ENCODE assay signal across 16 cellular contexts in the genomic region with DNA sequence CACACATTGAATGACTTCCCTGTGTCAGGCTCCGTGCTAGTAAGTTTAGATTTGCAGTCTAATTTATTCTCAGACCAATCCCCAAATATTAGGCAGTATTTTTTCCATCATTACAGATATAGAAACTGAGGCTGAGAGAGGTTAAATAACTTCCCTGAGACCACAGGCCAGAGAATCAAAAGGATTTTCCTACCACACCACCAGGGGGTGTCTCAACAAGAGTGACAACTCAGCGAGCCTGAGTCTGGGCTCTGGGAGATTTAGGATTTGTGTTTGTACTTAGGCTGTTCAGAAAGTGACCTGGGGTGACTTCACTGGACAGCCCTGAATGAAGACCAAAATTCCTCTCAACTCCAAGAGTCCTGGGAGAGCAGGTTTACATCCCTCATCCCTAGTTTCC. TPM values are rescaled to one million over a fixed set of nuclear protein-coding genes. Genes with fewer than 3 reads are reported as not detected.
DNase-seq lines count a peak whose midpoint lies in the region; ATAC-seq and TF ChIP-seq lines count a peak whose summit lies in the region.
"Had no signal": no experiment of that assay in that cellular context is flagged by ENCODE, and none has a peak within 500 bp of the region (broad histone marks: within the 10 kb centered on the region; RNA-seq: fewer than 3 reads in every experiment).

No MANE protein-coding gene starts in this region.

- WGBS in tibial nerve, 2 donors, result 16 to 20% methylated on average over 2 of the region's 2 CpGs

- no peak overlapping the region for H3K4me3 Mint-ChIP-seq in naive thymus-derived CD4-positive, alpha-beta T cell
- H3K4me3 Mint-ChIP-seq: activated naive CD8-positive, alpha-beta T cell treated with anti-CD3 and anti-CD28 coated beads, Interleukin-2, amount 50 U/mL, for 24 hours had no signal

- no peak for ATAC-seq in naive thymus-derived CD4-positive, alpha-beta T cell
- ATAC-seq in GM21360 (IDR thresholded peaks at IDR 0.05; ENCODE audit: unreplicated experiment), result no peak
- ATAC-seq: activated naive CD8-positive, alpha-beta T cell treated with anti-CD3 and anti-CD28 coated beads, Interleukin-2, amount 50 U/mL, for 24 hours; Right ventricle myocardium inferior had no signal

- no peak overlapping the region for H3K27ac Mint-ChIP-seq in naive thymus-derived CD4-positive, alpha-beta T cell
- H3K27ac Mint-ChIP-seq: activated naive CD8-positive, alpha-beta T cell treated with anti-CD3 and anti-CD28 coated beads, Interleukin-2, amount 50 U/mL, for 24 hours had no signal

- H3K9me3 Mint-ChIP-seq in naive thymus-derived CD4-positive, alpha-beta T cell, result peaks cover 0 to 2% (median 0%) of the 10 kb centered on the region in 11 donors
- H3K9me3 Mint-ChIP-seq: activated naive CD8-positive, alpha-beta T cell treated with anti-CD3 and anti-CD28 coated beads, Interleukin-2, amount 50 U/mL, for 24 hours had no signal

- TF ChIP-seq CTCF in AG10803 (conservative IDR thresholded peaks at IDR 0.05; ENCODE audit: low read length) (peak; percentile 58), GM12875 (IDR thresholded peaks at IDR 0.05; ENCODE audit: borderline replicate concordance, insufficient read depth, low read depth, low read length) (peak; percentile 25; the same call in 1 of the 2 replicates), PC-9 (conservative IDR thresholded peaks at IDR 0.05) (peak; percentile 63; the same call in 1 of the 2 replicates), tibial nerve (IDR thresholded peaks at IDR 0.05) (no peak)

- no peak for TF ChIP-seq EP300 in tibial nerve (IDR thresholded peaks at IDR 0.05)

- H3K27me3 ChIP-seq in PC-9 (ENCODE audit: insufficient read depth, low read depth) (no peaks in the 10 kb centered on the region), tibial nerve (no peaks in the 10 kb centered on the region)
- no peaks in the 10 kb centered on the region for H3K27me3 ChIP-seq in naive thymus-derived CD4-positive, alpha-beta T cell (ENCODE audit: control insufficient read depth in 2 of 2, insufficient read depth in 2 of 2, low read length in 2 of 2)

- peak; percentile 33 for DNase-seq in AG10803 (ENCODE audit: low read depth)
- no peak for DNase-seq in PC-9
- peak; percentile 7 for DNase-seq in fibroblast of peridontal ligament (ENCODE audit: extremely low read depth)
- no peak for DNase-seq in tibial nerve (ENCODE audit: low spot score in 2 of 2)
- no peak for DNase-seq in naive thymus-derived CD4-positive, alpha-beta T cell
- no peak for DNase-seq in NCI-H510A (lab: John Stamatoyannopoulos, UW)
- DNase-seq: activated CD4-positive, alpha-beta T cell treated with anti-CD3 and anti-CD28 coated beads, Interleukin-2, amount 50 U/mL, for 1 hour; activated naive CD8-positive, alpha-beta T cell treated with anti-CD3 and anti-CD28 coated beads, Interleukin-2, amount 50 U/mL, for 24 hours; NCI-H187; occipital lobe; stimulated activated CD4-positive, alpha-beta T cell treated with anti-CD3 and anti-CD28 coated beads, Interleukin-4, amount 100 ng/mL, for 4 hours had no signal

- H3K4me1 ChIP-seq in PC-9 (replicated peaks; ENCODE audit: insufficient read depth) (no peaks in the 10 kb centered on the region), tibial nerve (no peaks in the 10 kb centered on the region)
- no peaks in the 10 kb centered on the region for H3K4me1 ChIP-seq in naive thymus-derived CD4-positive, alpha-beta T cell (ENCODE audit: control insufficient read depth in 2 of 2, insufficient read depth in 2 of 2, low read length in 2 of 2)

- no peaks in the 10 kb centered on the region for H3F3A ChIP-seq in PC-9 (ENCODE audit: insufficient read depth, low read depth)

- no peak overlapping the region; the same call in 1 of the 2 replicates for H2AFZ ChIP-seq in PC-9

- H3K4me3 ChIP-seq in AG10803 (ENCODE audit: low read length) (no peak overlapping the region), GM12875 (ENCODE audit: low read depth, low read length) (no peak overlapping the region), PC-9 (no peak overlapping the region), tibial nerve (no peak overlapping the region)
- no peak overlapping the region for H3K4me3 ChIP-seq in naive thymus-derived CD4-positive, alpha-beta T cell (ENCODE audit: low read length)
- H3K4me3 ChIP-seq: thoracic aorta had no signal

- BruUV-seq in PC-9 (replicated peaks; lab: Mats Ljungman, UMichigan), result no TSS peak

- H3K27ac ChIP-seq in PC-9 (no peak overlapping the region), tibial nerve (no peak overlapping the region)
- no peak overlapping the region for H3K27ac ChIP-seq in naive thymus-derived CD4-positive, alpha-beta T cell (ENCODE audit: low read depth, low read length)
- H3K27ac ChIP-seq: epithelial cell of prostate, thoracic aorta had no signal

- no peaks in the 10 kb centered on the region for H4K20me1 ChIP-seq in PC-9 (ENCODE audit: insufficient read depth)

- peaks cover 5 to 32% (median 14%) of the 10 kb centered on the region in 5 donors for H3K27me3 Mint-ChIP-seq in naive thymus-derived CD4-positive, alpha-beta T cell

- H3K36me3 ChIP-seq in PC-9 (ENCODE audit: low read depth), result no peaks in the 10 kb centered on the region
- no peaks in the 10 kb centered on the region for H3K36me3 ChIP-seq in tibial nerve
- no peaks in the 10 kb centered on the region for H3K36me3 ChIP-seq in naive thymus-derived CD4-positive, alpha-beta T cell (ENCODE audit: control insufficient read depth in 2 of 3, insufficient read depth in 3 of 3, low read length in 3 of 3)
- H3K36me3 ChIP-seq: thoracic aorta had no signal

- POLR2A ChIA-PET in PC-9 (lab: Charles Lee; ENCODE audit: unreplicated experiment), result no interaction called here
- POLR2A ChIA-PET in naive thymus-derived CD4-positive, alpha-beta T cell (lab: Charles Lee), result no interaction called here

- H3K4me2 ChIP-seq in PC-9, result no peak overlapping the region

- H3K9me2 ChIP-seq in PC-9 (ENCODE audit: insufficient read depth), result no peaks in the 10 kb centered on the region

- H3K79me2 ChIP-seq in PC-9 (ENCODE audit: low read depth), result no peaks in the 10 kb centered on the region

- CTCF ChIA-PET in PC-9 (lab: Charles Lee), result interaction anchor here (0.6 kb wide), 1 partner anchor 11 kb away, joined by 3 read pairs; no protein-coding TSS in a partner anchor
- CTCF ChIA-PET in naive thymus-derived CD4-positive, alpha-beta T cell (lab: Charles Lee), result no interaction called here

- no peak for TF ChIP-seq POLR2A in tibial nerve (IDR thresholded peaks at IDR 0.05)

- no peaks in the 10 kb centered on the region for H3K4me1 Mint-ChIP-seq in naive thymus-derived CD4-positive, alpha-beta T cell
- H3K4me1 Mint-ChIP-seq: activated naive CD8-positive, alpha-beta T cell treated with anti-CD3 and anti-CD28 coated beads, Interleukin-2, amount 50 U/mL, for 24 hours had no signal

- H3K9me3 ChIP-seq in PC-9 (ENCODE audit: insufficient read depth, low read depth), result no peaks in the 10 kb centered on the region
- no peaks in the 10 kb centered on the region for H3K9me3 ChIP-seq in tibial nerve
- no peaks in the 10 kb centered on the region for H3K9me3 ChIP-seq in naive thymus-derived CD4-positive, alpha-beta T cell (ENCODE audit: control insufficient read depth in 2 of 3, low read length in 3 of 3)
- H3K9me3 ChIP-seq: thoracic aorta had no signal

- intact Hi-C loops in PC-9 (cut with micrococcal nuclease; ENCODE audit: unreplicated experiment), result no loop called here
- intact Hi-C loops in naive thymus-derived CD4-positive, alpha-beta T cell (cut with micrococcal nuclease), result no loop called here

- H3K36me3 Mint-ChIP-seq in naive thymus-derived CD4-positive, alpha-beta T cell, result no peaks in the 10 kb centered on the region

RNA-seq across cellular contexts. Expression of gene LCE5A, which starts 13.3 kb away (rescaled TPM):
- total RNA-seq in PC-9 (2021) (not detected in 2 replicates), tibial nerve (not detected)
- not detected for total RNA-seq in naive thymus-derived CD4-positive, alpha-beta T cell
- not detected for polyA plus RNA-seq in naive thymus-derived CD4-positive, alpha-beta T cell
- total RNA-seq: occipital lobe, Right ventricle myocardium inferior, thoracic aorta had no signal

RNA-seq across cellular contexts. Expression of gene CRCT1, which starts 17.0 kb away (rescaled TPM):
- total RNA-seq in PC-9 (2021) (not detected in 2 replicates), tibial nerve (not detected)
- total RNA-seq in naive thymus-derived CD4-positive, alpha-beta T cell, result not detected
- not detected for polyA plus RNA-seq in naive thymus-derived CD4-positive, alpha-beta T cell
- total RNA-seq: occipital lobe, Right ventricle myocardium inferior, thoracic aorta had no signal

Comparison
In these comparisons a context has a peak if more than half of its experiments do, and no peak if none do; other contexts are left out.
1. DNase-seq: peak in AG10803 (single experiment) and fibroblast of peridontal ligament (single experiment); none in PC-9 (0 of 2), tibial nerve (0 of 2), naive thymus-derived CD4-positive, alpha-beta T cell (0 of 9) and NCI-H510A (single experiment).
2. CTCF ChIP-seq: peak in AG10803 (single experiment), GM12875 (single experiment) and PC-9 (single experiment); none in tibial nerve (0 of 5).